10 cellular contexts compared by ENCODE assay signal in the genomic region with DNA sequence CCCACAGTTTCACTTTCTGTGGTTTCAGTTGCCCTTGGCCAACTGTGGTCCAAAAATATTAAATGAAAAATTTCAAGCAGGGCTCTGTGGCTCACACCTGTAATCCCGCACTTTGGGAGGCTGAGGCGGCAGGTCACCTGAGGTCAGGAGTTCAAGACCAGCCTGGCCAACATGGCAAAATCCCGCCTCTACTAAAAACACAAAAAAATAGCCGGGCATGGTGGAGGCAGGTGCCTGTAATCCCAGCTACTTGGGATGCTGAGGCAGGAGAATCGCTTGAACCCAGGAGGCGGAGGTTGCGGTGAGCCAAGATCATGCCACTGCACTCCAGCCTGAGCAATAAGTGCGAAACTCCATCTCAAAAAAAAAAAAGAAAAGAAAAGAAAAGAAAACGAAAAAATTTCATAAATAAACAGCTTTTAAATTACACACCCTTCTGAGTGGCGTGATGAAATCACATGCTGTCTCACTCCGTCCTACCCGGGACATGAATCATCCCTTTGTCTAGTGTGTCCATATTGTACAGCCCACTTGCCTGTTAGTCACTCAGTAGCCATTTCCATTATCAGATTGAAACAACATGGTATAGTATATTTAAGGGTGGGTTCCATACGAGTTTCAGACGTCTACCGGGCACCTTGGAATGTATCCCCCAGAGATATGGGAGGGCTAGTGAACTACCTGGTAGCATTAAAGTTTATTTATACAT. TPM values are rescaled to one million over a fixed set of nuclear protein-coding genes. Genes with fewer than 3 reads are reported as not detected.
DNase-seq lines count a peak whose midpoint lies in the region; ATAC-seq, FAIRE-seq and TF ChIP-seq lines count a peak whose summit lies in the region.
"Had no signal": no experiment of that assay in that cellular context is flagged by ENCODE, and none has a peak within 500 bp of the region (broad histone marks: within the 10 kb centered on the region; RNA-seq: fewer than 3 reads in every experiment).

No MANE protein-coding gene starts in this region.

- DNase-seq in HEK293T (ENCODE audit: extremely low spot score) (no peak), T1000 (lab: John Stamatoyannopoulos, UW) (peak; percentile 29), frontal cortex (ENCODE audit: low spot score in 2 of 2) (no peak), smooth muscle cell (lab: John Stamatoyannopoulos, UW; ENCODE audit: unreplicated experiment) (no peak), esophagus muscularis mucosa (ENCODE audit: extremely low spot score) (no peak)
- no peak for DNase-seq in NK-92 treated with Interleukin-12 subunit alpha and Interleukin-12 subunit beta, amount 100 ng/mL, for 24 hours (lab: John Stamatoyannopoulos, UW)
- DNase-seq: NCI-H526 treated with DMSO at 0.1 percent for 48 hours, sigmoid colon had no signal

- H3K4me2 ChIP-seq in smooth muscle cell, result peak overlapping the region; percentile 68

- TF ChIP-seq EP300 in esophagus muscularis mucosa (IDR thresholded peaks at IDR 0.05), result no peak

- FAIRE-seq in frontal cortex (lab: Jason Lieb, UNC), result peak; percentile 90

- no peak for TF ChIP-seq POLR2A in esophagus muscularis mucosa (IDR thresholded peaks at IDR 0.05; ENCODE audit: low read depth)

- intact Hi-C loops in esophagus muscularis mucosa (cut with DNase I), result no loop called here

- H3F3A ChIP-seq in smooth muscle cell (ENCODE audit: low read depth), result peaks cover 7% of the 10 kb centered on the region

- H3K79me2 ChIP-seq in smooth muscle cell (ENCODE audit: low read depth), result peaks cover 82% of the 10 kb centered on the region

- ATAC-seq in HG03521 (IDR thresholded peaks at IDR 0.05; ENCODE audit: unreplicated experiment), result no peak
- no peak for ATAC-seq in stimulated activated memory B cell treated with anti-CD40 and anti-IgM and Interleukin-4, amounts not matched to agents 10 μg/mL and 1 μg/mL and 100 μg/mL, for 72 hours

- H3K27me3 ChIP-seq in smooth muscle cell (ENCODE audit: low read depth) (no peaks in the 10 kb centered on the region), esophagus muscularis mucosa (no peaks in the 10 kb centered on the region)
- H3K27me3 ChIP-seq: sigmoid colon had no signal

- no peaks in the 10 kb centered on the region for H3K27me3 Mint-ChIP-seq in stimulated activated memory B cell treated with anti-CD40 and anti-IgM and Interleukin-4, amounts not matched to agents 10 μg/mL and 1 μg/mL and 100 μg/mL, for 72 hours

- H3K27ac Mint-ChIP-seq in stimulated activated memory B cell treated with anti-CD40 and anti-IgM and Interleukin-4, amounts not matched to agents 10 μg/mL and 1 μg/mL and 100 μg/mL, for 72 hours, result no peak overlapping the region

- 52% methylated on average over 15 of the region's 15 CpGs for whole genome bisulfite sequencing in smooth muscle cell (ENCODE audit: low lambda C conversion rate)
- 83% methylated on average over 14 of the region's 15 CpGs for WGBS in esophagus muscularis mucosa

- H3K36me3 Mint-ChIP-seq in stimulated activated memory B cell treated with anti-CD40 and anti-IgM and Interleukin-4, amounts not matched to agents 10 μg/mL and 1 μg/mL and 100 μg/mL, for 72 hours, result no peaks in the 10 kb centered on the region

- no peaks in the 10 kb centered on the region for H3K36me3 ChIP-seq in smooth muscle cell (ENCODE audit: low read depth)
- H3K36me3 ChIP-seq in esophagus muscularis mucosa, result no peaks in the 10 kb centered on the region
- H3K36me3 ChIP-seq: sigmoid colon had no signal

- no peak overlapping the region for H3K4me3 Mint-ChIP-seq in stimulated activated memory B cell treated with anti-CD40 and anti-IgM and Interleukin-4, amounts not matched to agents 10 μg/mL and 1 μg/mL and 100 μg/mL, for 72 hours

- H3K9me3 Mint-ChIP-seq in stimulated activated memory B cell treated with anti-CD40 and anti-IgM and Interleukin-4, amounts not matched to agents 10 μg/mL and 1 μg/mL and 100 μg/mL, for 72 hours, result no peaks in the 10 kb centered on the region

- peak overlapping the region; percentile 70 for H3K9ac ChIP-seq in smooth muscle cell (ENCODE audit: low read depth)

- H3K9me3 ChIP-seq in smooth muscle cell (replicated peaks; ENCODE audit: low read depth), result no peaks in the 10 kb centered on the region
- no peaks in the 10 kb centered on the region for H3K9me3 ChIP-seq in esophagus muscularis mucosa
- H3K9me3 ChIP-seq: sigmoid colon had no signal

- TF ChIP-seq CTCF in smooth muscle cell (IDR thresholded peaks at IDR 0.05; ENCODE audit: borderline replicate concordance, insufficient read depth, poor library complexity, severe bottlenecking) (no peak), esophagus muscularis mucosa (IDR thresholded peaks at IDR 0.05) (no peak)

- peaks cover 9% of the 10 kb centered on the region for H4K20me1 ChIP-seq in smooth muscle cell (ENCODE audit: low read depth)

- H3K27ac ChIP-seq in smooth muscle cell (ENCODE audit: low read depth) (peak overlapping the region; percentile 94), esophagus muscularis mucosa (replicated peaks in 1 of 4) (no peak overlapping the region)

- H3K4me3 ChIP-seq in smooth muscle cell, result no peak overlapping the region
- H3K4me3 ChIP-seq in esophagus muscularis mucosa, result no peak overlapping the region
- H3K4me3 ChIP-seq: sigmoid colon had no signal

- no peak overlapping the region for H2AFZ ChIP-seq in smooth muscle cell (ENCODE audit: low read depth)

- POLR2A ChIA-PET in HEK293T (lab: Yijun Ruan, JAX), result no interaction called here

- no peaks in the 10 kb centered on the region for H3K4me1 Mint-ChIP-seq in stimulated activated memory B cell treated with anti-CD40 and anti-IgM and Interleukin-4, amounts not matched to agents 10 μg/mL and 1 μg/mL and 100 μg/mL, for 72 hours

- CTCF ChIA-PET in HEK293T (lab: Yijun Ruan, JAX), result interaction anchor here (0.7 kb wide), 1 partner anchor 991 kb away, joined by 4 read pairs; no protein-coding TSS in a partner anchor

- H3K4me1 ChIP-seq in smooth muscle cell (ENCODE audit: low read depth) (peaks cover 21% of the 10 kb centered on the region), esophagus muscularis mucosa (peaks cover 23 to 70% (median 56%) of the 10 kb centered on the region in 4 donors)

TF ChIP-seq in HEK293T, 16 proteins besides CTCF, POLR2A, EP300 and RAD21:
- TF ChIP-seq HDGF (IDR thresholded peaks at IDR 0.05; ENCODE audit: borderline replicate concordance) (no peak), SUZ12 (IDR thresholded peaks at IDR 0.05) (no peak), ZNF384 (IDR thresholded peaks at IDR 0.05) (no peak), PKNOX1 (IDR thresholded peaks at IDR 0.05) (peak; percentile 71)
TF ChIP-seq in HEK293T: peak in this region for 1.

RNA-seq across cellular contexts. Expression of gene PTPRK, which starts 11.7 kb away (rescaled TPM):
- 179 TPM for total RNA-seq in frontal cortex
- 45.4 and 50.4 TPM in 2 replicates for total RNA-seq in smooth muscle cell
- 21.7 and 32.3 TPM in 2 replicates for polyA plus RNA-seq in smooth muscle cell
- 10 to 100 TPM; 36.8 to 53.1 (median 43.8) TPM for total RNA-seq in esophagus muscularis mucosa
